Comparison of ENCODE assay signal across 23 cellular contexts in genomic region chr6:13367396-13367795, GRCh38. TPM values are rescaled to one million over a fixed set of nuclear protein-coding genes. Genes with fewer than 3 reads are reported as not detected.
DNase-seq lines count a peak whose midpoint lies in the region; ATAC-seq and TF ChIP-seq lines count a peak whose summit lies in the region.
"Had no signal": no experiment of that assay in that cellular context is flagged by ENCODE, and none has a peak within 500 bp of the region (broad histone marks: within the 10 kb centered on the region; RNA-seq: fewer than 3 reads in every experiment).

No MANE protein-coding gene starts in this region.

- intact Hi-C loops in natural killer cell (cut with micrococcal nuclease): no loop called here

- H3K27ac ChIP-seq in gastroesophageal sphincter: no peak overlapping the region
- H3K27ac ChIP-seq: BLaER1 treated with 17β-estradiol and CSF1 and Interleukin-3, amounts not matched to agents 10 nM and 100 nM; brain microvascular endothelial cell; hepatocyte; parathyroid adenoma; SK-N-MC; WERI-Rb-1 had no signal

- peaks cover 36 to 39% of the 10 kb centered on the region in 2 donors for H3K4me1 Mint-ChIP-seq in natural killer cell
- H3K4me1 Mint-ChIP-seq in natural killer cell treated with Interleukin-12 subunit alpha and Interleukin-12 subunit beta and Interleukin-15 and Interleukin-18, amount 100 ng/mL, for 72 hours (ENCODE audit: low read depth in 2 of 2): peaks cover 0 to 16% of the 10 kb centered on the region in 2 donors

- TF ChIP-seq EP300 in gastroesophageal sphincter (IDR thresholded peaks at IDR 0.05): no peak

- H3K4me3 Mint-ChIP-seq in natural killer cell: no peak overlapping the region
- H3K4me3 Mint-ChIP-seq in natural killer cell treated with Interleukin-12 subunit alpha and Interleukin-12 subunit beta and Interleukin-15 and Interleukin-18, amount 100 ng/mL, for 72 hours: no peak overlapping the region
- H3K4me3 Mint-ChIP-seq: naive B cell had no signal

- peaks cover 0 to 26% of the 10 kb centered on the region in 2 donors for H3K36me3 ChIP-seq in gastroesophageal sphincter
- H3K36me3 ChIP-seq: brain microvascular endothelial cell had no signal

- no peaks in the 10 kb centered on the region for H3K36me3 Mint-ChIP-seq in natural killer cell
- H3K36me3 Mint-ChIP-seq in natural killer cell treated with Interleukin-12 subunit alpha and Interleukin-12 subunit beta and Interleukin-15 and Interleukin-18, amount 100 ng/mL, for 72 hours: no peaks in the 10 kb centered on the region
- H3K36me3 Mint-ChIP-seq: naive B cell had no signal

- TF ChIP-seq POLR2A in gastroesophageal sphincter (IDR thresholded peaks at IDR 0.05): no peak

- TF ChIP-seq CTCF in natural killer cell (IDR thresholded peaks at IDR 0.05) (no peak), gastroesophageal sphincter (IDR thresholded peaks at IDR 0.05) (no peak)

- no peak overlapping the region for H3K4me3 ChIP-seq in gastroesophageal sphincter
- H3K4me3 ChIP-seq: BLaER1 treated with 17β-estradiol and CSF1 and Interleukin-3, amounts not matched to agents 10 nM and 100 nM; hepatocyte; lung; SK-N-MC had no signal

- H3K27ac Mint-ChIP-seq in natural killer cell: peak overlapping the region; percentile 27 to 62
- no peak overlapping the region for H3K27ac Mint-ChIP-seq in natural killer cell treated with Interleukin-12 subunit alpha and Interleukin-12 subunit beta and Interleukin-15 and Interleukin-18, amount 100 ng/mL, for 72 hours

- no peak for DNase-seq in natural killer cell
- no peak for DNase-seq in natural killer cell treated with Interleukin-12 subunit alpha and Interleukin-12 subunit beta and Interleukin-15 and Interleukin-18, amount 100 ng/mL, for 72 hours (ENCODE audit: low spot score)
- DNase-seq in left kidney (ENCODE audit: low read depth, low spot score): peak; percentile 83
- DNase-seq in activated effector memory CD4-positive, alpha-beta T cell treated with Interleukin-2 at 50 U/mL for 16 hours: no peak
- no peak for DNase-seq in cerebellar cortex (ENCODE audit: low spot score)
- DNase-seq: ACHN; activated CD8-positive, alpha-beta memory T cell treated with anti-CD3 and anti-CD28 coated beads, Interleukin-2, amount 50 U/mL, for 48 hours; activated effector memory CD4-positive, alpha-beta T cell treated with anti-CD3 and anti-CD28 coated beads, Interleukin-2, amount 50 U/mL, for 16 hours; brain microvascular endothelial cell; naive B cell; NCI-H2081 treated with DMSO at 0.1 percent for 48 hours; NCI-H510A; substantia nigra; WERI-Rb-1 had no signal

- WGBS in gastroesophageal sphincter (ENCODE audit: low coverage in 1 of 2), 2 donors: 67% methylated on average over 3 of the region's 3 CpGs; no CpG with 5 or more reads in 1 of the 2 donors

- H3K27me3 ChIP-seq in gastroesophageal sphincter: no peaks in the 10 kb centered on the region
- H3K27me3 ChIP-seq: BLaER1 treated with 17β-estradiol and CSF1 and Interleukin-3, amounts not matched to agents 10 nM and 100 nM; brain microvascular endothelial cell; hepatocyte had no signal

- H3K4me1 ChIP-seq in gastroesophageal sphincter: peaks cover 0 to 11% (median 0%) of the 10 kb centered on the region in 3 donors
- H3K4me1 ChIP-seq: parathyroid adenoma had no signal

- no peaks in the 10 kb centered on the region for H3K27me3 Mint-ChIP-seq in natural killer cell (ENCODE audit: low read depth in 2 of 2)
- no peaks in the 10 kb centered on the region for H3K27me3 Mint-ChIP-seq in natural killer cell treated with Interleukin-12 subunit alpha and Interleukin-12 subunit beta and Interleukin-15 and Interleukin-18, amount 100 ng/mL, for 72 hours
- H3K27me3 Mint-ChIP-seq: naive B cell had no signal

- no peaks in the 10 kb centered on the region for H3K9me3 ChIP-seq in gastroesophageal sphincter

- H3K9me3 Mint-ChIP-seq in natural killer cell: no peaks in the 10 kb centered on the region
- no peaks in the 10 kb centered on the region for H3K9me3 Mint-ChIP-seq in natural killer cell treated with Interleukin-12 subunit alpha and Interleukin-12 subunit beta and Interleukin-15 and Interleukin-18, amount 100 ng/mL, for 72 hours
- H3K9me3 Mint-ChIP-seq: naive B cell had no signal

- ATAC-seq in natural killer cell (no peak), SK-N-SH treated with all-trans-retinoic acid at 6 μM for 48 hours (no peak), gastroesophageal sphincter (no peak), GM19035 (IDR thresholded peaks at IDR 0.05; ENCODE audit: unreplicated experiment) (no peak)
- no peak for ATAC-seq in natural killer cell treated with Interleukin-12 subunit alpha and Interleukin-12 subunit beta and Interleukin-15 and Interleukin-18, amount 100 ng/mL, for 72 hours
- ATAC-seq: sciatic nerve had no signal

TF ChIP-seq in SK-N-SH treated with all-trans-retinoic acid at 6 μM for 48 hours, 23 proteins besides CTCF, POLR2A, EP300 and RAD21:
- TF ChIP-seq ZFP3 (CRISPR knock-in tag; IDR thresholded peaks at IDR 0.05): no peak
- no peak for TF ChIP-seq SNAI2 (CRISPR knock-in tag; IDR thresholded peaks at IDR 0.05)
- no peak for TF ChIP-seq CREB5 (CRISPR knock-in tag; IDR thresholded peaks at IDR 0.05; ENCODE audit: low read depth)
- TF ChIP-seq CSRNP3 (CRISPR knock-in tag; IDR thresholded peaks at IDR 0.05): no peak
- TF ChIP-seq CSDC2 (CRISPR knock-in tag; IDR thresholded peaks at IDR 0.05): no peak
- TF ChIP-seq TSHZ2 (CRISPR knock-in tag; IDR thresholded peaks at IDR 0.05): peak; percentile 38; the same call in 1 of the 2 replicates
TF ChIP-seq in SK-N-SH treated with all-trans-retinoic acid at 6 μM for 48 hours: peak in this region for 1.

RNA-seq across cellular contexts. Expression of gene TBC1D7, which starts 39.1 kb away (rescaled TPM):
- 10 to 100 TPM; 20.1 to 29.7 (median 24.3) TPM for total RNA-seq in natural killer cell
- total RNA-seq in natural killer cell treated with Interleukin-12 subunit alpha and Interleukin-12 subunit beta and Interleukin-15 and Interleukin-18, amount 100 ng/mL, for 72 hours: 10 to 100 TPM; 21.8 to 23.4 TPM
- total RNA-seq in gastroesophageal sphincter: 10 to 100 TPM in 1 of 4 donors, 1 to 10 TPM in 3; 5.1 to 14.5 (median 7.3) TPM

Comparison
In these comparisons a context has a peak if more than half of its experiments do, and no peak if none do; other contexts are left out.
1. H3K27ac Mint-ChIP-seq: peak in natural killer cell (2 of 2); none in natural killer cell treated with Interleukin-12 subunit alpha and Interleukin-12 subunit beta and Interleukin-15 and Interleukin-18, amount 100 ng/mL, for 72 hours (0 of 2).